Comparison of ENCODE assay signal across 8 cellular contexts in the genomic region with DNA sequence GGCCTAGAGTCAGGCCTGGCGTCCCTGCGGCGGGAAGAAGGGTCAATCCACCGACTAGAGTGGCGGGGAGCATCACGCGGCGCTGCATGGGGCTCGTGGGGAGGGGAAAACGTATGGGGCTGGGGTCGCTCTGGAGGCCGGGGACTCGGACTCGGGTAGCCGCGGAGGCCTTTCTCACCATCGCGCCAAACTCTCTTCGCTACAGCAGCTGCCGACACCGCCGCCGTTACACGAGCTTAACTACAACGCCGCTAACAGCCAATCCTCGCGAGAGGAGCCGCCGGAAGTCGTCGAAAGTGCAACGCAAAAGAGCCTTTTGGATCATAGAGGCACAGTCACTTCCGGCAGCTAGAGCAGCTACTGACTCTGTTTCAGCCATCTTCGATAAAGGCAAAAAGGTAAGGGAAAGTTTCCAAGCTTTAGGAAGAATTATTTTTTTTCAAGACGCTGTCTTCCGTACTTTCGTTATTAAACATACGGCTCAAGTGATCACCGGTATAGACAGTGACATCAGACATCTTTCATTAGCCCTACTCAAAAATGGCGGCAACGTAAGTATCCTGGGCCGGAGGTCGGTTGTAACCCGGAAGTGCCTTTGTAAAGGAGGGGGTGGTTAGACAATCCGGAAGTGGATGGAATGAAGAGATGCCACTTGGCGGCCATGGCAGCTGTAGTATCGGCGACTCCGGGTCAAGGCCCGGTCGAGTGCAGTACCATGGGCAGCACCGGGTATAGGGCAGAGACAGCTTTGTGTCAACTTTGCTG. TPM values are rescaled to one million over a fixed set of nuclear protein-coding genes. Genes with fewer than 3 reads are reported as not detected.
DNase-seq lines count a peak whose midpoint lies in the region; ATAC-seq, FAIRE-seq and TF ChIP-seq lines count a peak whose summit lies in the region.

A gene (minus strand): TSS at position 247 of the 765 bp plus-strand sequence. CDS start 66 bp downstream, at position 181.
A gene with protein sequence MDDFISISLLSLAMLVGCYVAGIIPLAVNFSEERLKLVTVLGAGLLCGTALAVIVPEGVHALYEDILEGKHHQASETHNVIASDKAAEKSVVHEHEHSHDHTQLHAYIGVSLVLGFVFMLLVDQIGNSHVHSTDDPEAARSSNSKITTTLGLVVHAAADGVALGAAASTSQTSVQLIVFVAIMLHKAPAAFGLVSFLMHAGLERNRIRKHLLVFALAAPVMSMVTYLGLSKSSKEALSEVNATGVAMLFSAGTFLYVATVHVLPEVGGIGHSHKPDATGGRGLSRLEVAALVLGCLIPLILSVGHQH (plus strand): TSS at position 640 of the 765 bp plus-strand sequence. CDS start 678 bp downstream, outside the sequence.

- H3K36me3 Mint-ChIP-seq in CD14-positive monocyte = peaks cover 30 to 39% of the 10 kb centered on the region in 2 donors

- intact Hi-C loops in CD14-positive monocyte (cut with micrococcal nuclease) (loop anchor here in 1 of 2 donors (5.0 to 10.0 kb wide), 2 partner anchors 369 to 1207 kb away; a partner anchor contains a TSS), HepG2 (cut with micrococcal nuclease; ENCODE audit: unreplicated experiment) (loop anchor here (1.0 kb wide), 2 partner anchors 32 to 62 kb away; no protein-coding TSS in a partner anchor)

- TF ChIP-seq RAD21 in HepG2 (CRISPR knock-in tag; IDR thresholded peaks at IDR 0.05) = peak; percentile 36; the same call in 1 of the 2 replicates

- TF ChIP-seq CTCF in CD14-positive monocyte (IDR thresholded peaks at IDR 0.05) = no peak
- TF ChIP-seq CTCF in HepG2 (CRISPR knock-in tag; IDR thresholded peaks at IDR 0.05) = no peak

- peak within 1 kb of the TSS; percentile 95 for H3K9ac ChIP-seq in HepG2 (ENCODE audit: insufficient read depth, low read depth, low read length)

- CTCF ChIA-PET in HepG2 (lab: Yijun Ruan, JAX; ENCODE audit: low intra/inter-chr PET ratio, low total read pairs) = interaction anchor here (0.9 kb wide), 1 partner anchor 62 kb away, joined by 4 read pairs; no protein-coding TSS in a partner anchor

- in situ Hi-C loops in HepG2 (cut with HindIII; ENCODE audit: extremely low pct_ligation_motif_present, low pct_unique_long_range_greater_than_20kb) = loop anchor here (5.0 kb wide), 1 partner anchor 64 kb away; no protein-coding TSS in a partner anchor

- no peaks in the 10 kb centered on the region; a peak in 1 of 5 replicates for H3K27me3 ChIP-seq in HepG2 (ENCODE audit: control insufficient read depth in 1 of 2, insufficient read depth in 2 of 2, low read length in 2 of 2)

- H3K27ac Mint-ChIP-seq in CD14-positive monocyte = peak within 1 kb of the TSS; percentile 97 to 99 (median 99)

- peak within 1 kb of the TSS; percentile 94 for H2AFZ ChIP-seq in HepG2 (ENCODE audit: low read length)

- no peaks in the 10 kb centered on the region for H3K27me3 Mint-ChIP-seq in CD14-positive monocyte (ENCODE audit: low read depth in 3 of 3)

- H3K4me1 ChIP-seq in HepG2 (ENCODE audit: insufficient read depth, low read length) = peaks cover 52% of the 10 kb centered on the region

- under 1% methylated on average over 34 of the region's 53 CpGs for WGBS in HepG2 (ENCODE audit: low lambda C conversion rate)

- peaks cover 9 to 26% of the 10 kb centered on the region in 2 experiments; a peak in 4 of 5 replicates for H3K36me3 ChIP-seq in HepG2 (replicated peaks in 1 of 2; ENCODE audit: control insufficient read depth in 1 of 2, insufficient read depth in 2 of 2, low read length in 2 of 2)

- H3K4me3 Mint-ChIP-seq in CD14-positive monocyte = peak within 1 kb of the TSS; percentile 92 to 96

- peak within 1 kb of the TSS; percentile 78 to 94 (median 90) for H3K4me3 ChIP-seq in HepG2 (replicated peaks in 1 of 3; ENCODE audit: insufficient read depth in 1 of 3, low read depth in 2 of 3, low read length in 3 of 3)

- H3K27ac ChIP-seq in HepG2 (ENCODE audit: extremely low read length, insufficient read depth, low read length) = peak within 1 kb of the TSS; percentile 95

- peaks cover 23% of the 10 kb centered on the region for H4K20me1 ChIP-seq in HepG2 (ENCODE audit: insufficient read depth, low read length)

- peak within 1 kb of the TSS; percentile 84 for H3K4me2 ChIP-seq in HepG2 (ENCODE audit: low read depth, low read length)

- peaks cover 90% of the 10 kb centered on the region for H3K79me2 ChIP-seq in HepG2 (ENCODE audit: insufficient read depth, low read length)

- peak; percentile 86 for ATAC-seq in GM19397 (IDR thresholded peaks at IDR 0.05; ENCODE audit: unreplicated experiment)
- ATAC-seq in HG03571 (IDR thresholded peaks at IDR 0.05; ENCODE audit: unreplicated experiment) = peak; percentile 83
- ATAC-seq in HepG2 = peak; percentile 95

- H3K9me3 Mint-ChIP-seq in CD14-positive monocyte = peaks cover 0 to 5% (median 0%) of the 10 kb centered on the region in 7 donors

- POLR2A ChIA-PET in HepG2 (lab: Yijun Ruan, JAX) = interaction anchor here (0.9 to 2.4 kb wide), 13 partner anchors 10 to 368 kb away, joined by 3 to 14 read pairs (median 4); a partner anchor contains a TSS

- no peaks in the 10 kb centered on the region for H3K9me3 ChIP-seq in HepG2 (ENCODE audit: low read length)

- FAIRE-seq in HepG2 (lab: Jason Lieb, UNC) = peak; percentile 85

- H3K4me1 Mint-ChIP-seq in CD14-positive monocyte = peaks cover 51% of the 10 kb centered on the region

- peak; percentile 85 to 95 for TF ChIP-seq POLR2A in HepG2 (IDR thresholded peaks at IDR 0.05; ENCODE audit: insufficient read depth in 1 of 2, low read depth in 2 of 2, low read length in 2 of 2)

- TF ChIP-seq EP300 in HepG2 (IDR thresholded peaks at IDR 0.05; ENCODE audit: low read depth in 2 of 2, low read length in 2 of 2) = no peak
- TF ChIP-seq EP300 in HepG2 (CRISPR knock-in tag; IDR thresholded peaks at IDR 0.05; ENCODE audit: borderline replicate concordance) = 0 out of 2 replicates have a peak, but pooled peaks have one; percentile 30

- DNase-seq in CD14-positive monocyte (ENCODE audit: low spot score) = peak; percentile 96
- DNase-seq in NCI-H82 (lab: John Stamatoyannopoulos, UW) = peak; percentile 96
- DNase-seq in activated CD4-positive, alpha-beta T cell treated with anti-CD3 and anti-CD28 coated beads, Interleukin-2, amount 50 U/mL, for 48 hours = peak; percentile 92 to 95
- peak; percentile 96 to 98 for DNase-seq in dermis microvascular lymphatic vessel endothelial cell (ENCODE audit: low read depth in 2 of 2)
- peak; percentile 96 for DNase-seq in HepG2 (ENCODE audit: low spot score)
- peak; percentile 93 for DNase-seq in stimulated activated CD4-positive, alpha-beta T cell treated with anti-CD3 and anti-CD28 coated beads, Interleukin-4, amount 100 ng/mL, for 1 hour

- TSS peak; percentile 71 for BruUV-seq in HepG2 (replicated peaks; lab: Mats Ljungman, UMichigan)

RNA-seq across cellular contexts. Expression of the first gene that starts in this region (rescaled TPM):
- 10 to 100 TPM; 63.6 to 67.0 TPM for polyA plus RNA-seq in CD14-positive monocyte
- total RNA-seq in dermis microvascular lymphatic vessel endothelial cell = 160 and 224 TPM in 2 replicates
- 341 and 491 TPM in 2 replicates for total RNA-seq in HepG2 (2016; rRNA removed; fragmentation: Illumina TruSeq; extraction: Trizol)
- total RNA-seq in HepG2 (2016; cell fraction: cytosol; rRNA removed; fragmentation: Illumina TruSeq; extraction: Trizol; ENCODE audit: low read depth) = 125 and 129 TPM in 2 replicates
- total RNA-seq in HepG2 (2016; cell fraction: insoluble cytoplasmic fraction; rRNA removed; fragmentation: Illumina TruSeq; extraction: Trizol) = 358 and 522 TPM in 2 replicates
- total RNA-seq in HepG2 (2016; cell fraction: membrane; rRNA removed; fragmentation: Illumina TruSeq; extraction: Trizol) = 183 and 193 TPM in 2 replicates
- 143 and 174 TPM in 2 replicates for total RNA-seq in HepG2 (2016; cell fraction: nucleus; rRNA removed; fragmentation: Illumina TruSeq; extraction: Trizol)
- polyA plus RNA-seq in HepG2 (2011; rRNA removed) = 75.8 and 105 TPM in 2 replicates
- 90.2 and 93.3 TPM in 2 replicates for polyA plus RNA-seq in HepG2 (2011; cell fraction: cytosol; rRNA removed)
- 21.4 and 29.5 TPM in 2 replicates for polyA plus RNA-seq in HepG2 (2011; cell fraction: nucleus; rRNA removed)
- 129 and 223 TPM in 2 replicates for polyA plus RNA-seq in HepG2 (2012)
- polyA plus RNA-seq in HepG2 (2016; cell fraction: cytosol; fragmentation: Illumina TruSeq; extraction: Trizol; ENCODE audit: low read depth) = 100 and 107 TPM in 2 replicates
- polyA plus RNA-seq in HepG2 (2016; cell fraction: insoluble cytoplasmic fraction; fragmentation: Illumina TruSeq; extraction: Trizol; ENCODE audit: low read depth) = 571 and 661 TPM in 2 replicates
- polyA plus RNA-seq in HepG2 (2016; cell fraction: membrane; fragmentation: Illumina TruSeq; extraction: Trizol; ENCODE audit: low read depth) = 175 and 180 TPM in 2 replicates
- 224 and 228 TPM in 2 replicates for polyA plus RNA-seq in HepG2 (2016; cell fraction: nucleus; fragmentation: Illumina TruSeq; extraction: Trizol; ENCODE audit: insufficient read depth, low read depth)
- 48.2 and 87.3 TPM in 2 replicates for polyA minus RNA-seq in HepG2 (2011; rRNA and poly(A)+ RNA removed; ENCODE audit: low replicate concordance)
- polyA minus RNA-seq in HepG2 (2011; cell fraction: cytosol; rRNA and poly(A)+ RNA removed) = 116 and 129 TPM in 2 replicates
- 100 and 107 TPM in 2 replicates for polyA minus RNA-seq in HepG2 (2011; cell fraction: nucleus; rRNA and poly(A)+ RNA removed)

RNA-seq across cellular contexts. Expression of the second gene that starts in this region (rescaled TPM):
- polyA plus RNA-seq in CD14-positive monocyte (10 to 100 TPM; 37.6 to 44.2 TPM), HepG2 (2011; rRNA removed) (45.5 and 46.6 TPM in 2 replicates)
- total RNA-seq in dermis microvascular lymphatic vessel endothelial cell (98.6 and 124 TPM in 2 replicates), HepG2 (2016; rRNA removed; fragmentation: Illumina TruSeq; extraction: Trizol) (63.8 and 69.5 TPM in 2 replicates)
- 9.2 and 9.9 TPM in 2 replicates for total RNA-seq in HepG2 (2016; cell fraction: cytosol; rRNA removed; fragmentation: Illumina TruSeq; extraction: Trizol; ENCODE audit: low read depth)
- total RNA-seq in HepG2 (2016; cell fraction: insoluble cytoplasmic fraction; rRNA removed; fragmentation: Illumina TruSeq; extraction: Trizol) = 65.8 and 71.2 TPM in 2 replicates
- total RNA-seq in HepG2 (2016; cell fraction: membrane; rRNA removed; fragmentation: Illumina TruSeq; extraction: Trizol) = 32.7 and 37.8 TPM in 2 replicates
- 64.0 and 64.2 TPM in 2 replicates for total RNA-seq in HepG2 (2016; cell fraction: nucleus; rRNA removed; fragmentation: Illumina TruSeq; extraction: Trizol)
- polyA plus RNA-seq in HepG2 (2011; cell fraction: cytosol; rRNA removed) = 33.9 and 43.3 TPM in 2 replicates
- polyA plus RNA-seq in HepG2 (2011; cell fraction: nucleus; rRNA removed) = 27.1 and 28.1 TPM in 2 replicates
- 21.9 and 26.1 TPM in 2 replicates for polyA plus RNA-seq in HepG2 (2012)
- 3.7 and 4.1 TPM in 2 replicates for polyA plus RNA-seq in HepG2 (2016; cell fraction: cytosol; fragmentation: Illumina TruSeq; extraction: Trizol; ENCODE audit: low read depth)
- polyA plus RNA-seq in HepG2 (2016; cell fraction: insoluble cytoplasmic fraction; fragmentation: Illumina TruSeq; extraction: Trizol; ENCODE audit: low read depth) = 30.0 and 36.3 TPM in 2 replicates
- polyA plus RNA-seq in HepG2 (2016; cell fraction: membrane; fragmentation: Illumina TruSeq; extraction: Trizol; ENCODE audit: low read depth) = 14.3 and 15.0 TPM in 2 replicates
- 43.0 and 43.2 TPM in 2 replicates for polyA plus RNA-seq in HepG2 (2016; cell fraction: nucleus; fragmentation: Illumina TruSeq; extraction: Trizol; ENCODE audit: insufficient read depth, low read depth)
- 194 and 305 TPM in 2 replicates for polyA minus RNA-seq in HepG2 (2011; rRNA and poly(A)+ RNA removed; ENCODE audit: low replicate concordance)
- polyA minus RNA-seq in HepG2 (2011; cell fraction: cytosol; rRNA and poly(A)+ RNA removed) = 55.4 and 68.9 TPM in 2 replicates
- polyA minus RNA-seq in HepG2 (2011; cell fraction: nucleus; rRNA and poly(A)+ RNA removed) = 48.5 and 59.8 TPM in 2 replicates

Comparison
In these comparisons a context has a peak if more than half of its experiments do, and no peak if none do; other contexts are left out.
1. Peak in every context shown above with its lines: DNase-seq, ATAC-seq, H3K4me3 ChIP-seq and H3K27ac ChIP-seq.